ENCODE assay signal across 8 cellular contexts in the genomic region with DNA sequence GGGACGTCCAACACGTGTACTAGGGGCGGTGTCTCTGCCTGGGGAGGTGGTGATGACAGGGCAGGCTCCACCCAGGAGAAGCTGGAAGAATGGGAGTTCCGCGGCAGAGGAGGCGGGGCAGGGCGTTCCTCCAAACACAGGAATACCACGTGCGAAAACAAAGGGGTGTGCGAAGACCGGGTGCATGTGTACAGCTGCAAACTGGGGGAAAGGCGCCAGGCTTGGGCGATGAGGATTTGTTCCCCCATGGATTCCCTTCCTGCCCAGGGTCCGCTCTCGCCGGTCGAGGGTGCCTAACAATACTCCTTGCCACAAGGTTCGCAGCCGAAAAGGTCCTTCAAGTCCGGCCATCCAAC. TPM values are rescaled to one million over a fixed set of nuclear protein-coding genes. Genes with fewer than 3 reads are reported as not detected.
A peak's percentile ranks its signal among the peaks of the same experiment; 100 is the strongest.
DNase-seq lines count a peak whose midpoint lies in the region; ATAC-seq and TF ChIP-seq lines count a peak whose summit lies in the region.

No MANE protein-coding gene starts in this region.

- H3K4me3 ChIP-seq in GM12865 (ENCODE audit: low read depth, low read length) (peak overlapping the region; percentile 77), WERI-Rb-1 (ENCODE audit: low read depth, low read length) (peak overlapping the region; percentile 72), coronary artery (peak overlapping the region; percentile 91), left lung (peak overlapping the region; percentile 92 to 99)

- intact Hi-C loops in left lung (cut with DNase I) = no loop called here

- H3K36me3 ChIP-seq in WERI-Rb-1 (peaks cover 16% of the 10 kb centered on the region), left lung (peaks cover 0 to 9% of the 10 kb centered on the region in 2 donors)

- H3K9me3 ChIP-seq in WERI-Rb-1 (ENCODE audit: severe bottlenecking) = no peaks in the 10 kb centered on the region
- no peaks in the 10 kb centered on the region for H3K9me3 ChIP-seq in left lung

- TF ChIP-seq CTCF in GM12865 (IDR thresholded peaks at IDR 0.05; ENCODE audit: insufficient read depth, low read depth, low read length, missing control alignments) = no peak
- TF ChIP-seq CTCF in WERI-Rb-1 (IDR thresholded peaks at IDR 0.05; ENCODE audit: low read depth, low read length) = no peak
- TF ChIP-seq CTCF in coronary artery (IDR thresholded peaks at IDR 0.05) = no peak
- TF ChIP-seq CTCF in left lung (IDR thresholded peaks at IDR 0.05) = no peak

- peak; percentile 8 for ATAC-seq in HG03045 (IDR thresholded peaks at IDR 0.05; ENCODE audit: unreplicated experiment)
- ATAC-seq in left lung = peak; percentile 83
- no peak for ATAC-seq in HG03457 (IDR thresholded peaks at IDR 0.05; ENCODE audit: unreplicated experiment)

- H3K27ac ChIP-seq in WERI-Rb-1 (no peak overlapping the region), coronary artery (peak overlapping the region; percentile 11 to 66), left lung (peak overlapping the region in 1 of 2 donors; percentile 68)

- DNase-seq in GM12865 (ENCODE audit: low read depth) = peak; percentile 66
- peak; percentile 93 for DNase-seq in NCI-H2171 treated with DMSO at 0.1 percent for 48 hours (lab: John Stamatoyannopoulos, UW)
- peak; percentile 81 for DNase-seq in WERI-Rb-1
- peak; percentile 89 for DNase-seq in coronary artery (ENCODE audit: low spot score)
- peak; percentile 90 to 92 for DNase-seq in left lung
- DNase-seq in stimulated activated CD4-positive, alpha-beta T cell treated with anti-CD3 and anti-CD28 coated beads, Interleukin-2, amount 100 ng/mL, for 4 hours (ENCODE audit: low read depth) = peak; percentile 40

- H3K27me3 ChIP-seq in WERI-Rb-1 (ENCODE audit: insufficient read depth, low read depth, severe bottlenecking) (no peaks in the 10 kb centered on the region), left lung (no peaks in the 10 kb centered on the region)

- H3K4me1 ChIP-seq in left lung = peaks cover 4 to 53% of the 10 kb centered on the region in 2 donors

RNA-seq across cellular contexts. Expression of a gene that starts 0.5 kb away (rescaled TPM):
- total RNA-seq in left lung = 1 to 10 TPM; 5.8 to 7.6 TPM

RNA-seq across cellular contexts. Expression of a gene that starts 53.8 kb away (rescaled TPM):
- 10 to 100 TPM; 25.5 to 25.7 TPM for total RNA-seq in left lung

RNA-seq across cellular contexts. Expression of a gene that starts 57.7 kb away (rescaled TPM):
- total RNA-seq in left lung = 1 to 10 TPM; 4.6 to 6.6 TPM

Comparison
In these comparisons a context has a peak if more than half of its experiments do, and no peak if none do; other contexts are left out.
1. DNase-seq: peak in every context shown above with its lines; median percentile 93 in NCI-H2171 treated with DMSO at 0.1 percent for 48 hours; 91 in left lung; 89 in coronary artery; 81 in WERI-Rb-1; 66 in GM12865; 40 in stimulated activated CD4-positive, alpha-beta T cell treated with anti-CD3 and anti-CD28 coated beads, Interleukin-2, amount 100 ng/mL, for 4 hours.